ENCODE assay signal across 16 cellular contexts in genomic region chr3:157132341-157132740, GRCh38. TPM values are rescaled to one million over a fixed set of nuclear protein-coding genes. Genes with fewer than 3 reads are reported as not detected.
DNase-seq lines count a peak whose midpoint lies in the region; ATAC-seq and TF ChIP-seq lines count a peak whose summit lies in the region.
"Had no signal": no experiment of that assay in that cellular context is flagged by ENCODE, and none has a peak within 500 bp of the region (broad histone marks: within the 10 kb centered on the region; RNA-seq: fewer than 3 reads in every experiment).

No MANE protein-coding gene starts in this region.

- peaks cover 81% of the 10 kb centered on the region for H3K4me1 ChIP-seq in CD4-positive, alpha-beta memory T cell (ENCODE audit: insufficient read depth, low read length)
- H3K4me1 ChIP-seq: BE2C had no signal

- no peaks in the 10 kb centered on the region for H3K27me3 ChIP-seq in CD4-positive, alpha-beta memory T cell (ENCODE audit: insufficient read depth, low read length)
- no peaks in the 10 kb centered on the region for H3K27me3 ChIP-seq in layer of hippocampus (ENCODE audit: control insufficient read depth, insufficient read depth, low read length)
- H3K27me3 ChIP-seq: BE2C, SJCRH30, thyroid gland had no signal

- TF ChIP-seq CTCF in HFFc6 (IDR thresholded peaks at IDR 0.05) = peak; percentile 22; the same call in 1 of the 2 replicates

- no peak overlapping the region for H3K4me3 ChIP-seq in CD4-positive, alpha-beta memory T cell (ENCODE audit: low read length in 2 of 2)
- H3K4me3 ChIP-seq: left ventricle myocardium inferior, SJCRH30, thyroid gland had no signal

- no peak for DNase-seq in CD4-positive, alpha-beta memory T cell
- DNase-seq in HFFc6 (no peak), NCI-H1694 treated with DMSO at 0.1 percent for 48 hours (lab: John Stamatoyannopoulos, UW) (no peak), HT-29 (ENCODE audit: low spot score) (no peak)
- no peak for DNase-seq in activated naive CD8-positive, alpha-beta T cell treated with anti-CD3 and anti-CD28 coated beads, Interleukin-2, amount 50 U/mL, for 24 hours
- DNase-seq: amniotic stem cell, BE2C, DMS79, left ventricle myocardium inferior, MM.1S, SJCRH30, thyroid gland had no signal

- peaks cover 51 to 88% (median 71%) of the 10 kb centered on the region in 4 donors for H3K4me1 Mint-ChIP-seq in CD4-positive, alpha-beta memory T cell
- H3K4me1 Mint-ChIP-seq in HFFc6 (ENCODE audit: low read depth) = peaks cover 100% of the 10 kb centered on the region
- peaks cover 82% of the 10 kb centered on the region for H3K4me1 Mint-ChIP-seq in activated naive CD8-positive, alpha-beta T cell treated with anti-CD3 and anti-CD28 coated beads, Interleukin-2, amount 50 U/mL, for 24 hours

- ATAC-seq in activated naive CD8-positive, alpha-beta T cell treated with anti-CD3 and anti-CD28 coated beads, Interleukin-2, amount 50 U/mL, for 24 hours = no peak
- ATAC-seq in GM21447 (IDR thresholded peaks at IDR 0.05; ENCODE audit: unreplicated experiment) (no peak), HG03565 (IDR thresholded peaks at IDR 0.05; ENCODE audit: unreplicated experiment) (no peak)

- H3K4me3 Mint-ChIP-seq in CD4-positive, alpha-beta memory T cell = peak overlapping the region in 4 of 8 donors; percentile 28 to 69 (median 54)
- peak overlapping the region; percentile 20; the same call in 1 of the 2 replicates for H3K4me3 Mint-ChIP-seq in HFFc6
- no peak overlapping the region for H3K4me3 Mint-ChIP-seq in activated naive CD8-positive, alpha-beta T cell treated with anti-CD3 and anti-CD28 coated beads, Interleukin-2, amount 50 U/mL, for 24 hours
- H3K4me3 Mint-ChIP-seq: dendritic cell treated with granulocyte-macrophage colony-stimulating factor and Interleukin-4, amounts not matched to agents 40 ng/mL and 50 ng/mL, for 4 days had no signal

- intact Hi-C loops in CD4-positive, alpha-beta memory T cell (cut with micrococcal nuclease) = no loop called here

- CTCF ChIA-PET in CD4-positive, alpha-beta memory T cell (lab: Charles Lee; ENCODE audit: partially characterized antibody) = interaction anchor here (1.7 to 17.1 kb wide), 5 partner anchors 28 to 622 kb away, joined by 4 to 346 read pairs (median 6); partner anchors contain the start of gene CCNL1

- peaks cover 0 to 1% of the 10 kb centered on the region in 2 donors for H3K36me3 Mint-ChIP-seq in CD4-positive, alpha-beta memory T cell
- H3K36me3 Mint-ChIP-seq in HFFc6 (ENCODE audit: low read depth) = no peaks in the 10 kb centered on the region
- H3K36me3 Mint-ChIP-seq in activated naive CD8-positive, alpha-beta T cell treated with anti-CD3 and anti-CD28 coated beads, Interleukin-2, amount 50 U/mL, for 24 hours (ENCODE audit: low read depth) = peaks cover 2% of the 10 kb centered on the region

- peak overlapping the region; percentile 68 for H3K27ac ChIP-seq in CD4-positive, alpha-beta memory T cell (ENCODE audit: low read depth, low read length)
- peak overlapping the region; percentile 95 for H3K27ac ChIP-seq in layer of hippocampus (ENCODE audit: low read depth, low read length)
- H3K27ac ChIP-seq: SJCRH30, thyroid gland had no signal

- no peaks in the 10 kb centered on the region for H3K9me3 Mint-ChIP-seq in CD4-positive, alpha-beta memory T cell
- no peaks in the 10 kb centered on the region for H3K9me3 Mint-ChIP-seq in HFFc6
- H3K9me3 Mint-ChIP-seq in activated naive CD8-positive, alpha-beta T cell treated with anti-CD3 and anti-CD28 coated beads, Interleukin-2, amount 50 U/mL, for 24 hours = no peaks in the 10 kb centered on the region
- H3K9me3 Mint-ChIP-seq: dendritic cell treated with granulocyte-macrophage colony-stimulating factor and Interleukin-4, amounts not matched to agents 40 ng/mL and 50 ng/mL, for 4 days had no signal

- POLR2A ChIA-PET in CD4-positive, alpha-beta memory T cell (lab: Charles Lee; ENCODE audit: partially characterized antibody) = interaction anchor here (0.9 to 9.2 kb wide), 3 partner anchors 15 to 457 kb away, joined by 3 to 104 read pairs (median 40); partner anchors contain the start of gene TIPARP

- H3K9me3 ChIP-seq in CD4-positive, alpha-beta memory T cell (ENCODE audit: control insufficient read depth in 1 of 2, low read length in 2 of 2) = no peaks in the 10 kb centered on the region
- H3K9me3 ChIP-seq: BE2C, left ventricle myocardium inferior, SJCRH30, thyroid gland had no signal

- H3K27me3 Mint-ChIP-seq in CD4-positive, alpha-beta memory T cell = no peaks in the 10 kb centered on the region
- no peaks in the 10 kb centered on the region for H3K27me3 Mint-ChIP-seq in HFFc6 (ENCODE audit: insufficient read depth)
- H3K27me3 Mint-ChIP-seq in activated naive CD8-positive, alpha-beta T cell treated with anti-CD3 and anti-CD28 coated beads, Interleukin-2, amount 50 U/mL, for 24 hours = no peaks in the 10 kb centered on the region

- peak overlapping the region; percentile 91 to 97 (median 95) for H3K27ac Mint-ChIP-seq in CD4-positive, alpha-beta memory T cell
- peak overlapping the region; percentile 70 for H3K27ac Mint-ChIP-seq in HFFc6
- H3K27ac Mint-ChIP-seq in activated naive CD8-positive, alpha-beta T cell treated with anti-CD3 and anti-CD28 coated beads, Interleukin-2, amount 50 U/mL, for 24 hours = peak overlapping the region; percentile 55
- H3K27ac Mint-ChIP-seq: dendritic cell treated with granulocyte-macrophage colony-stimulating factor and Interleukin-4, amounts not matched to agents 40 ng/mL and 50 ng/mL, for 4 days had no signal

- H3K36me3 ChIP-seq in CD4-positive, alpha-beta memory T cell (ENCODE audit: insufficient read depth, low read length) = no peaks in the 10 kb centered on the region
- H3K36me3 ChIP-seq: BE2C, left ventricle myocardium inferior, SJCRH30, thyroid gland had no signal

RNA-seq across cellular contexts. Expression of gene CCNL1, which starts 27.6 kb away (rescaled TPM):
- 100 to 1,000 TPM; 327 to 330 TPM for total RNA-seq in CD4-positive, alpha-beta memory T cell
- 10 to 100 TPM; 62.7 to 69.7 TPM for polyA plus RNA-seq in CD4-positive, alpha-beta memory T cell
- 10 to 100 TPM; 47.4 to 74.3 (median 65.1) TPM for total RNA-seq in HFFc6 (2021; fragmentation: NEBNext Ultra II Directional; extraction: Animal tissue kit (Norgen Biotek cat#: 25700))
- 302 and 313 TPM in 2 replicates for total RNA-seq in HT-29 (2014; rRNA removed; shearing (Covaris generic))
